ENCODE assay signal across 14 cellular contexts in the genomic region with DNA sequence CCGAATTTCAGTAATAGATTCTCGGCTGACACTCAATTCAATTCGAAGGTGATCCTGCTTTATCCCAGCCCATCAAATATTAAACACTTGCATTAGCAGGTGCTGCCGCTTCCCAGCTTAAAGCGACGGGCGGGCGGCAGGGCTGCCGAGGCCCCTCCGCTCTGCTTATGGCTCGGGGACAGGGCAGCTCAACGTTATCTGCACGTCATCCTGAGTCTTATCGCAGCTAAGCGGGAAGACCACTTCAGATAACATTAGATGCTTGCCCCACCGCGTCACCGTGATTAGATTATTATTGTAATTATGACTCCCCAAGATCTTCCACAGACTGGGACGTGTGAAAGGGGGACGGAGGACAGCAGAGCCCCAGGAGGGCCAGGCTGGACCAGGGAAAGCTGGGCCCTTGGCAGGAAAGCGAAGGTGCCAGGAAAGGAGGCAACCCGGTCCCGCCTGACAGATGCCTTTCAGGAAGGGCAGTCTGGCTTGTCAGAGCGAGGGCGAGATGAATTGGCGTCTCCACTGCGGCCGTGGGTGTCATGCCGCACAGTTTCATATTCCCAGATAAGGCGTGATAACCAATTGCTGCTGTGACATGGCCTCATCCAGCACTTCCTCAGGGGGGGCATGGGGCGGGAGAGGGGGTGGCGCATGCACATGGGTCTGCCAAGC. TPM values are rescaled to one million over a fixed set of nuclear protein-coding genes. Genes with fewer than 3 reads are reported as not detected.
DNase-seq lines count a peak whose midpoint lies in the region; ATAC-seq and TF ChIP-seq lines count a peak whose summit lies in the region.
"Had no signal": no experiment of that assay in that cellular context is flagged by ENCODE, and none has a peak within 500 bp of the region (broad histone marks: within the 10 kb centered on the region; RNA-seq: fewer than 3 reads in every experiment).

No MANE protein-coding gene starts in this region.

- H3K4me3 ChIP-seq in MG63 (no peak overlapping the region), ovary (no peak overlapping the region), foreskin fibroblast (ENCODE audit: low read depth in 1 of 2, low read length in 2 of 2) (no peak overlapping the region)

- TF ChIP-seq POLR2A in erythroblast (IDR thresholded peaks at IDR 0.05; ENCODE audit: low read length) (no peak), ovary (IDR thresholded peaks at IDR 0.05) (no peak)

- H3K36me3 ChIP-seq in MG63 (peaks cover 2% of the 10 kb centered on the region; the same call in 1 of the 2 replicates), ovary (no peaks in the 10 kb centered on the region)

- no peak overlapping the region for H3K27ac ChIP-seq in ovary

- peaks cover 6% of the 10 kb centered on the region for H3K4me1 ChIP-seq in ovary (ENCODE audit: insufficient read depth)
- H3K4me1 ChIP-seq: Caco-2 had no signal

- ATAC-seq in left ventricle myocardium superior = peak; percentile 89
- ATAC-seq: Panc1 had no signal

- 81 to 85% (median 82%) methylated on average over 32 of the region's 32 CpGs for WGBS in ovary, 3 donors

- no peak for TF ChIP-seq EP300 in ovary (IDR thresholded peaks at IDR 0.05)

- intact Hi-C loops in left ventricle myocardium superior (cut with micrococcal nuclease) = no loop called here
- intact Hi-C loops in ovary (cut with DNase I) = no loop called here

- H3K9me3 ChIP-seq in MG63 (no peaks in the 10 kb centered on the region), ovary (no peaks in the 10 kb centered on the region)
- H3K9me3 ChIP-seq: Caco-2 had no signal

- TF ChIP-seq CTCF in ovary (IDR thresholded peaks at IDR 0.05) (no peak), foreskin fibroblast (IDR thresholded peaks at IDR 0.05; ENCODE audit: low read depth, low read length) (no peak)

- DNase-seq in NCI-H82 (lab: John Stamatoyannopoulos, UW) = peak; percentile 23
- no peak for DNase-seq in NCI-H82 treated with DMSO at 0.1 percent for 48 hours (lab: John Stamatoyannopoulos, UW; ENCODE audit: unreplicated experiment)
- DNase-seq in erythroblast (lab: John Stamatoyannopoulos, UW) = peak; percentile 21 to 33
- DNase-seq in left ventricle myocardium superior = peak; percentile 69
- no peak for DNase-seq in MG63
- no peak for DNase-seq in HuH-7.5 (ENCODE audit: low spot score)
- DNase-seq in ovary = no peak
- no peak for DNase-seq in foreskin fibroblast
- DNase-seq: Caco-2, NCI-H1436 treated with DMSO at 0.1 percent for 48 hours, NCI-H2081, NCI-H345, NCI-H748 treated with DMSO at 0.1 percent for 48 hours had no signal

- H3K27me3 ChIP-seq in MG63 (no peaks in the 10 kb centered on the region), ovary (no peaks in the 10 kb centered on the region)

RNA-seq across cellular contexts. Expression of a gene that starts 37.0 kb away (rescaled TPM):
- total RNA-seq in left ventricle myocardium superior = 28.8 TPM
- total RNA-seq in MG63 (2014; rRNA removed; shearing (Covaris generic); ENCODE audit: low replicate concordance) = 15.6 and 36.4 TPM in 2 replicates
- total RNA-seq in ovary = 10 to 100 TPM; 35.8 to 46.9 (median 43.6) TPM
- 10 to 100 TPM; 28.1 to 38.3 TPM for polyA plus RNA-seq in ovary

Comparison
In these comparisons a context has a peak if more than half of its experiments do, and no peak if none do; other contexts are left out.
1. DNase-seq: peak in NCI-H82 (single experiment), erythroblast (2 of 2) and left ventricle myocardium superior (single experiment); none in NCI-H82 treated with DMSO at 0.1 percent for 48 hours (single experiment), MG63 (single experiment), HuH-7.5 (single experiment), ovary (0 of 5) and foreskin fibroblast (0 of 2).